Comparison of ENCODE assay signal across 26 cellular contexts in the genomic region with DNA sequence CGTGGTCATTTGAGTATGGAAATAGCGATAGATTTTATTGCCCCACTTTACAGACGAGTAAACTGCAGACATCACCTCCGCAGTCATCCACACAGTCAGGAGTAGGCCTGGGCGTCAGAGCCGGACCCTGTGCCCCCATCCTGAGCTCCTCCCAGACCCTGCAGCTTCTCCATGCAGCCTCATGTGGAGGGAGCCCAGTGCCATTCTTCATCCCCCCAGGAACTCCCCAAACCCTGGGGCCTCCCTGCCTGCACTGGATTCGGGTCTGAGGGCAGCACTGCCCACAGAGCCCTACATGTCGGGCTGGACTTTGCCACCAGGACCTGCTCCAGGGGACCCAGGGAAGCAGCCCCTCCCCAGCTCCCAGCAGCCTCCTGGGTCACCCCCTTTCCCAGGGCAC.
"Had no signal": no experiment of that assay in that cellular context is flagged by ENCODE, and none has a peak within 500 bp of the region (broad histone marks: within the 10 kb centered on the region; RNA-seq: fewer than 3 reads in every experiment).

No MANE protein-coding gene starts in this region.

- H3K9me3 ChIP-seq: colonic mucosa, esophagus muscularis mucosa, gastroesophageal sphincter, heart right ventricle, lower lobe of right lung, prostate gland, right atrium auricular region, spleen, thoracic aorta, transverse colon, vagina had no signal

- H3K4me3 ChIP-seq: colonic mucosa, esophagus muscularis mucosa, gastroesophageal sphincter, heart right ventricle, lower lobe of right lung, neural progenitor cell, prostate gland, right atrium auricular region, skin epidermis, spleen, thoracic aorta, transverse colon, vagina had no signal

- ATAC-seq: foreskin keratinocyte; gastroesophageal sphincter; heart right ventricle; left colon; left ventricle myocardium superior; lower lobe of right lung; naive thymus-derived CD4-positive, alpha-beta T cell had no signal

- H3K27ac ChIP-seq: colonic mucosa, esophagus muscularis mucosa, foreskin keratinocyte, gastroesophageal sphincter, heart right ventricle, lower lobe of right lung, neural progenitor cell, prostate gland, right atrium auricular region, skin epidermis, spleen, thoracic aorta, transverse colon, vagina had no signal

- DNase-seq: colonic mucosa; dermis blood vessel endothelial cell; effector memory CD4-positive, alpha-beta T cell; foreskin keratinocyte; glutamatergic neuron; heart right ventricle; hippocampal formation; kidney glomerular epithelial cell; left colon; left ventricle myocardium superior; lower lobe of right lung; midbrain; naive thymus-derived CD4-positive, alpha-beta T cell; nucleus accumbens; spleen; stimulated activated CD4-positive, alpha-beta T cell treated with anti-CD3 and anti-CD28 coated beads, Interleukin-2, amount 100 ng/mL, for 48 hours; stimulated activated naive B cell treated with anti-CD40 and anti-IgM and Interleukin-4, amounts not matched to agents 10 μg/mL and 1 μg/mL and 100 μg/mL, for 72 hours; transverse colon had no signal

- H3K9ac ChIP-seq: neural progenitor cell had no signal

- H2AFZ ChIP-seq: neural progenitor cell had no signal

- H3K36me3 ChIP-seq: colonic mucosa, gastroesophageal sphincter, neural progenitor cell, prostate gland, right atrium auricular region, thoracic aorta, transverse colon, vagina had no signal

- H3K4me1 ChIP-seq: colonic mucosa, foreskin keratinocyte, gastroesophageal sphincter, lower lobe of right lung, prostate gland, transverse colon, vagina had no signal

- H3K4me2 ChIP-seq: neural progenitor cell had no signal

- H3K27me3 ChIP-seq: colonic mucosa, heart right ventricle, neural progenitor cell, right atrium auricular region, spleen, transverse colon, vagina had no signal
